8 cellular contexts compared by ENCODE assay signal in genomic region chr1:172089768-172090510, GRCh38.
A peak's percentile ranks its signal among the peaks of the same experiment; 100 is the strongest.
DNase-seq lines count a peak whose midpoint lies in the region; ATAC-seq, FAIRE-seq and TF ChIP-seq lines count a peak whose summit lies in the region.

No MANE protein-coding gene starts in this region.

- no peaks in the 10 kb centered on the region for H3K9me3 ChIP-seq in kidney (ENCODE audit: control insufficient read depth in 1 of 2, low read length in 2 of 2)

- H3K27me3 Mint-ChIP-seq in HFFc6 (ENCODE audit: insufficient read depth) = no peaks in the 10 kb centered on the region

- H3K36me3 ChIP-seq in kidney (ENCODE audit: control insufficient read depth in 1 of 2, insufficient read depth in 2 of 2, low read length in 2 of 2) = no peaks in the 10 kb centered on the region

- FAIRE-seq in kidney (lab: Jason Lieb, UNC) = peak; percentile 15

- H3K9me3 Mint-ChIP-seq in HFFc6 = no peaks in the 10 kb centered on the region

- in situ Hi-C loops in astrocyte of the spinal cord (cut with HindIII; ENCODE audit: low sequenced_read_pairs) (no loop called here), G401 (cut with HindIII; ENCODE audit: low sequenced_read_pairs) (no loop called here)

- no peak overlapping the region for H3K27ac Mint-ChIP-seq in HFFc6

- no peaks in the 10 kb centered on the region for H3K36me3 Mint-ChIP-seq in HFFc6 (ENCODE audit: low read depth)

- H3K4me1 Mint-ChIP-seq in HFFc6 (ENCODE audit: low read depth) = peaks cover 12% of the 10 kb centered on the region; the same call in 1 of the 2 replicates

- TF ChIP-seq CTCF in HFFc6 (IDR thresholded peaks at IDR 0.05) (peak; percentile 78), astrocyte of the spinal cord (IDR thresholded peaks at IDR 0.05; ENCODE audit: low read depth, low read length) (peak; percentile 83), kidney (IDR thresholded peaks at IDR 0.05; ENCODE audit: borderline replicate concordance, extremely low read depth, insufficient read depth) (peak; percentile 75)

- H3K27ac ChIP-seq in kidney (ENCODE audit: low read depth in 2 of 2, low read length in 2 of 2) = no peak overlapping the region

- no peaks in the 10 kb centered on the region for H3K4me1 ChIP-seq in kidney (ENCODE audit: control insufficient read depth in 1 of 2, insufficient read depth in 1 of 2, low read depth in 1 of 2, low read length in 2 of 2)

- no peak overlapping the region for H3K4me3 ChIP-seq in astrocyte of the spinal cord (ENCODE audit: low read depth, low read length)
- H3K4me3 ChIP-seq in kidney (ENCODE audit: low read length in 2 of 2) = no peak overlapping the region

- H3K4me3 Mint-ChIP-seq in HFFc6 = no peak overlapping the region

- ATAC-seq in HG02981 (IDR thresholded peaks at IDR 0.05; ENCODE audit: unreplicated experiment) = no peak

- DNase-seq in COR-L47 (lab: John Stamatoyannopoulos, UW) (peak; percentile 11), HFFc6 (no peak), T-helper 9 cell (peak; percentile 41), astrocyte of the spinal cord (ENCODE audit: low read depth, low spot score) (peak; percentile 73), kidney (peak; percentile 76), G401 (ENCODE audit: low spot score) (no peak)
- DNase-seq in stimulated activated CD4-positive, alpha-beta T cell treated with anti-CD3 and anti-CD28 coated beads, TNF-alpha, amount 100 ng/mL, for 48 hours (ENCODE audit: low read depth in 3 of 3) = peak; percentile 7 to 43 (median 35)

- H3K9ac ChIP-seq in kidney (ENCODE audit: low read length in 2 of 2) = no peak overlapping the region

- intact Hi-C loops in kidney (cut with DNase I) = no loop called here

Comparison
In these comparisons a context has a peak if more than half of its experiments do, and no peak if none do; other contexts are left out.
1. DNase-seq: peak in COR-L47 (single experiment), T-helper 9 cell (single experiment), astrocyte of the spinal cord (single experiment), kidney (single experiment) and stimulated activated CD4-positive, alpha-beta T cell treated with anti-CD3 and anti-CD28 coated beads, TNF-alpha, amount 100 ng/mL, for 48 hours (3 of 3); none in HFFc6 (single experiment) and G401 (single experiment).
2. Peak in every context shown above with its lines, with median percentiles within 50 percentile points of each other: CTCF ChIP-seq.